In the genomic region with DNA sequence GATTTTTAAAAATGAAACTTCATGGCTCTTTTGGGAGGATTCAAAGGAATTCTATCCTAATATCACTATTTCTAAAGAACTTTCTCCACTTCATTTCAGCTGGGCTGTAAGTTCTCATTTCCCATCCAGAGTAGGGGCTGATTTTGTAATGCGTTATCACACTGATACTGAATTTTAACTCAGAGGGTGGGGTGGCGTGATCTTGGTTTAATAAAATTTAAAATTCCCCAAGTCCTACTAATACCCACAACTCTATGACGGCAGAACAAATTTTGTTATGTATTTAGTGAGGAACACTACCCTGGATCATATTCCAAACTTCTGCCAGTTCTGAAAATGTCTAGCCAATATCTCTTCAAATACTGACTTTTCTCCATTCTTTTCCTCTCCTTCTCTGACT, we compare ENCODE assay signal across 29 cellular contexts.
DNase-seq lines count a peak whose midpoint lies in the region; ATAC-seq and TF ChIP-seq lines count a peak whose summit lies in the region.
"Had no signal": no experiment of that assay in that cellular context is flagged by ENCODE, and none has a peak within 500 bp of the region (broad histone marks: within the 10 kb centered on the region; RNA-seq: fewer than 3 reads in every experiment).

No MANE protein-coding gene starts in this region.

- no peaks in the 10 kb centered on the region for H3K9me3 Mint-ChIP-seq in activated CD8-positive, alpha-beta T cell treated with anti-CD3 and anti-CD28 coated beads for 36 hours
- H3K9me3 Mint-ChIP-seq: activated naive CD8-positive, alpha-beta T cell treated with anti-CD3 and anti-CD28 coated beads for 36 hours; CD4-positive, alpha-beta T cell; natural killer cell treated with Interleukin-12 subunit alpha and Interleukin-12 subunit beta and Interleukin-15 and Interleukin-18, amount 100 ng/mL, for 72 hours had no signal

- no peak overlapping the region for H3K27ac Mint-ChIP-seq in activated CD8-positive, alpha-beta T cell treated with anti-CD3 and anti-CD28 coated beads for 36 hours
- H3K27ac Mint-ChIP-seq: activated naive CD8-positive, alpha-beta T cell treated with anti-CD3 and anti-CD28 coated beads for 36 hours; CD4-positive, alpha-beta T cell; natural killer cell treated with Interleukin-12 subunit alpha and Interleukin-12 subunit beta and Interleukin-15 and Interleukin-18, amount 100 ng/mL, for 72 hours had no signal

- peak; percentile 36 for ATAC-seq in Right ventricle myocardium superior (ENCODE audit: poor library complexity)
- ATAC-seq in left ventricle myocardium superior = peak; percentile 30
- peak; percentile 57 for ATAC-seq in sciatic nerve
- no peak for ATAC-seq in HG03045 (IDR thresholded peaks at IDR 0.05; ENCODE audit: unreplicated experiment)
- no peak for ATAC-seq in activated CD8-positive, alpha-beta T cell treated with anti-CD3 and anti-CD28 coated beads for 36 hours
- no peak for ATAC-seq in HG03565 (IDR thresholded peaks at IDR 0.05; ENCODE audit: unreplicated experiment)
- ATAC-seq: lower lobe of right lung; natural killer cell treated with Interleukin-12 subunit alpha and Interleukin-12 subunit beta and Interleukin-15 and Interleukin-18, amount 100 ng/mL, for 72 hours; Panc1 had no signal

- no peak overlapping the region for H3K4me3 Mint-ChIP-seq in activated CD8-positive, alpha-beta T cell treated with anti-CD3 and anti-CD28 coated beads for 36 hours
- H3K4me3 Mint-ChIP-seq: activated naive CD8-positive, alpha-beta T cell treated with anti-CD3 and anti-CD28 coated beads for 36 hours; CD4-positive, alpha-beta T cell; natural killer cell treated with Interleukin-12 subunit alpha and Interleukin-12 subunit beta and Interleukin-15 and Interleukin-18, amount 100 ng/mL, for 72 hours had no signal

- peaks cover 11% of the 10 kb centered on the region for H3K27me3 Mint-ChIP-seq in activated CD8-positive, alpha-beta T cell treated with anti-CD3 and anti-CD28 coated beads for 36 hours

- POLR2A ChIA-PET in activated CD8-positive, alpha-beta T cell treated with anti-CD3 and anti-CD28 coated beads for 36 hours (lab: Charles Lee) = no interaction called here

- CTCF ChIA-PET in activated CD8-positive, alpha-beta T cell treated with anti-CD3 and anti-CD28 coated beads for 36 hours (lab: Charles Lee) = interaction anchor here (1.2 kb wide), 1 partner anchor 178 kb away, joined by 5 read pairs; no protein-coding TSS in a partner anchor

- H3K36me3 Mint-ChIP-seq in activated CD8-positive, alpha-beta T cell treated with anti-CD3 and anti-CD28 coated beads for 36 hours (ENCODE audit: low read depth) = no peaks in the 10 kb centered on the region
- H3K36me3 Mint-ChIP-seq: activated naive CD8-positive, alpha-beta T cell treated with anti-CD3 and anti-CD28 coated beads for 36 hours; natural killer cell treated with Interleukin-12 subunit alpha and Interleukin-12 subunit beta and Interleukin-15 and Interleukin-18, amount 100 ng/mL, for 72 hours had no signal

- no peak for DNase-seq in Right ventricle myocardium superior
- no peak for DNase-seq in cardiac septum (ENCODE audit: low spot score)
- DNase-seq in left ventricle myocardium superior = no peak
- DNase-seq in sciatic nerve (ENCODE audit: low spot score) = no peak
- DNase-seq in activated CD8-positive, alpha-beta T cell treated with anti-CD3 and anti-CD28 coated beads for 36 hours = no peak
- DNase-seq in 8988T = no peak
- DNase-seq: activated CD4-positive, alpha-beta T cell treated with anti-CD3 and anti-CD28 coated beads for 48 hours; activated CD8-positive, alpha-beta memory T cell treated with anti-CD3 and anti-CD28 coated beads for 24 hours; activated effector memory CD4-positive, alpha-beta T cell treated with anti-CD3 and anti-CD28 coated beads, Interleukin-2, amount 50 U/mL, for 16 hours; activated naive CD8-positive, alpha-beta T cell treated with anti-CD3 and anti-CD28 coated beads for 36 hours; AML-193; CD4-positive, alpha-beta T cell; DND-41; effector CD8-positive, alpha-beta T cell; foreskin fibroblast; GF-D8; head of caudate nucleus; Kasumi-1; lower lobe of right lung; NCI-H1417 treated with DMSO at 0.1 percent for 48 hours; NCI-H345; pancreas; retina; SHP77 treated with DMSO at 0.1 percent for 48 hours; stimulated activated CD8-positive, alpha-beta memory T cell treated with anti-CD3 and anti-CD28 coated beads, Interleukin-4, amount 100 ng/mL, for 48 hours had no signal

- intact Hi-C loops in Right ventricle myocardium superior (cut with DNase I) = no loop called here
- intact Hi-C loops in cardiac septum (cut with DNase I) = no loop called here
- intact Hi-C loops in left ventricle myocardium superior (cut with micrococcal nuclease) = no loop called here
- intact Hi-C loops in sciatic nerve (cut with DNase I) = no loop called here
- intact Hi-C loops in activated CD8-positive, alpha-beta T cell treated with anti-CD3 and anti-CD28 coated beads for 36 hours (cut with micrococcal nuclease) = no loop called here

- TF ChIP-seq CTCF in activated CD8-positive, alpha-beta T cell treated with anti-CD3 and anti-CD28 coated beads for 36 hours (IDR thresholded peaks at IDR 0.05) = no peak

- no peaks in the 10 kb centered on the region for H3K4me1 Mint-ChIP-seq in activated CD8-positive, alpha-beta T cell treated with anti-CD3 and anti-CD28 coated beads for 36 hours (ENCODE audit: low read depth)
- H3K4me1 Mint-ChIP-seq: activated naive CD8-positive, alpha-beta T cell treated with anti-CD3 and anti-CD28 coated beads for 36 hours had no signal

Comparison
In these comparisons a context has a peak if more than half of its experiments do, and no peak if none do; other contexts are left out.
1. ATAC-seq: peak in Right ventricle myocardium superior (single experiment), left ventricle myocardium superior (single experiment) and sciatic nerve (single experiment); none in HG03045 (single experiment), activated CD8-positive, alpha-beta T cell treated with anti-CD3 and anti-CD28 coated beads for 36 hours (single experiment) and HG03565 (single experiment).